12 cellular contexts compared by ENCODE assay signal in the genomic region with DNA sequence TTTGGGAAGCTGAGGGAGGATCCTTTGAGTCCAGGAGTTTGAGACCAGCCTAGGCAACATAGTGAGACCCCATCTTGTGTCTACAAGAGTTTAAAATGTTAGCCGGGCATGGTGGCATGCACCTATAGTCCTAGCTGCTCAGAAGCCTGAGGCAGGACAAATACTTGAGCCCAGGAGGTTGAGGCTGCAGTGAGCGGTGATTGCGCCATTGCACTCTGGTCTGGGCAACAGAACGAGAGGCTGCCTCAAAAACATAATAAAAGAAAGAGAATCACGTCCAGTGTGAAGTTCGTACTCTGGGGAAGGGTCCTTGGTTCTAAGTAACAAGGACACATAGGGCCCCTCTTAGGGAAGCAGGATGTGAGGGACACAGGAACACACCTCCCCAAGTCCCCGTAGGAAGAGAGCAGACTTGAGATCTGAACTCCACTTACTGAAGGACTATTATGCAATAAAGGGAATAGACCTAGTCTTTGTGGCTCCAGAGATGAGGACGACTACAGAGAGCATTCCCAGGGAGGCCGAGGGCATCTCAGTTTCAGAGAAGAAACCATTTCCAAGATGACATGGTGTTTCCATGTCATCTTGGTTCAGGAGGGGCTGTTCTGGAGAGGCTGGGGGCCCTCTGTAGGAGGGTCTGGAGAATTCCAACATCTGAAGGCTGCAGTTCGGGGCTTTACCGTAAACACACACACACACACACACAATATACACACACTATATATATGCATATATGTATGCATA. TPM values are rescaled to one million over a fixed set of nuclear protein-coding genes. Genes with fewer than 3 reads are reported as not detected.
DNase-seq lines count a peak whose midpoint lies in the region; ATAC-seq, FAIRE-seq and TF ChIP-seq lines count a peak whose summit lies in the region.
"Had no signal": no experiment of that assay in that cellular context is flagged by ENCODE, and none has a peak within 500 bp of the region (broad histone marks: within the 10 kb centered on the region; RNA-seq: fewer than 3 reads in every experiment).

No MANE protein-coding gene starts in this region.

- peak in 1 of 2 experiments; percentile 22; a peak in 2 of 4 replicates for TF ChIP-seq CTCF in GM23338 (conservative IDR thresholded peaks at IDR 0.05; ENCODE audit: low read depth in 2 of 2)
- no peak for TF ChIP-seq CTCF in heart left ventricle (IDR thresholded peaks at IDR 0.05)
- TF ChIP-seq CTCF in kidney (IDR thresholded peaks at IDR 0.05; ENCODE audit: borderline replicate concordance, extremely low read depth, insufficient read depth): no peak
- TF ChIP-seq CTCF in type B pancreatic cell (conservative IDR thresholded peaks at IDR 0.05): no peak

- H3K4me2 ChIP-seq in GM23338 (no peak overlapping the region), skeletal muscle satellite cell (ENCODE audit: low read length) (peak overlapping the region; percentile 80)

- no peaks in the 10 kb centered on the region for H3K36me3 Mint-ChIP-seq in GM23338 (ENCODE audit: low read depth)
- H3K36me3 Mint-ChIP-seq in type B pancreatic cell: no peaks in the 10 kb centered on the region

- no peaks in the 10 kb centered on the region for H3K9me3 Mint-ChIP-seq in GM23338
- H3K9me3 Mint-ChIP-seq in type B pancreatic cell: no peaks in the 10 kb centered on the region

- H3K4me3 Mint-ChIP-seq in GM23338 (no peak overlapping the region), type B pancreatic cell (no peak overlapping the region)

- H3K4me1 ChIP-seq in GM23338 (ENCODE audit: insufficient read depth) (no peaks in the 10 kb centered on the region), heart left ventricle (peaks cover 0 to 26% (median 14%) of the 10 kb centered on the region in 12 donors), skeletal muscle satellite cell (ENCODE audit: control insufficient read depth, insufficient read depth, low read length) (peaks cover 19% of the 10 kb centered on the region), kidney (ENCODE audit: control insufficient read depth in 1 of 2, insufficient read depth in 1 of 2, low read depth in 1 of 2, low read length in 2 of 2) (peaks cover 2 to 9% of the 10 kb centered on the region in 2 donors)

- intact Hi-C loops in heart left ventricle (cut with DNase I): no loop called here
- intact Hi-C loops in kidney (cut with DNase I): no loop called here

- no peak for TF ChIP-seq POLR2A in heart left ventricle (IDR thresholded peaks at IDR 0.05)

- H3K27ac Mint-ChIP-seq in GM23338 (no peak overlapping the region), type B pancreatic cell (no peak overlapping the region)

- ATAC-seq in GM23338 (no peak), heart left ventricle (peak in 3 of 4 donors; percentile 14 to 39 (median 36))

- H3K4me3 ChIP-seq in GM23338: no peak overlapping the region
- peak overlapping the region in 2 of 12 donors; percentile 19 to 38 for H3K4me3 ChIP-seq in heart left ventricle
- H3K4me3 ChIP-seq in skeletal muscle satellite cell (ENCODE audit: low read length): no peak overlapping the region
- H3K4me3 ChIP-seq in kidney (ENCODE audit: low read length in 2 of 2): no peak overlapping the region
- H3K4me3 ChIP-seq: adrenal gland had no signal

- no peak for FAIRE-seq in kidney (lab: Jason Lieb, UNC)

- no peaks in the 10 kb centered on the region for H3F3A ChIP-seq in GM23338 (replicated peaks; ENCODE audit: low read depth)

- H3K4me1 Mint-ChIP-seq in GM23338 (peaks cover 3% of the 10 kb centered on the region; the same call in 1 of the 3 replicates), type B pancreatic cell (ENCODE audit: unreplicated experiment) (peaks cover 9% of the 10 kb centered on the region)

- H3K27me3 Mint-ChIP-seq in GM23338 (ENCODE audit: insufficient read depth, low read depth, poor library complexity): peaks cover 6% of the 10 kb centered on the region
- H3K27me3 Mint-ChIP-seq in type B pancreatic cell: no peaks in the 10 kb centered on the region

- no peaks in the 10 kb centered on the region for H3K9me2 ChIP-seq in GM23338 (ENCODE audit: insufficient read depth)

- DNase-seq in GM23338 (ENCODE audit: low spot score) (no peak), amniotic epithelial cell (ENCODE audit: low read depth) (peak; percentile 38), heart left ventricle (no peak), NCI-H748 (lab: John Stamatoyannopoulos, UW; ENCODE audit: unreplicated experiment) (no peak), kidney (no peak), cerebellar nuclear complex (lab: John Stamatoyannopoulos, UW) (no peak), type B pancreatic cell (ENCODE audit: extremely low spot score, unreplicated experiment) (no peak)
- DNase-seq: NCI-H510A; stimulated activated naive CD4-positive, alpha-beta T cell had no signal

- 0 out of 2 replicates have a peak overlapping the region, but pooled peaks have one; percentile 23 for H2AFZ ChIP-seq in GM23338

- 58 to 69% (median 66%) methylated on average over 11 of the region's 11 CpGs for WGBS in heart left ventricle, 4 donors

- H3K27me3 ChIP-seq in GM23338 (ENCODE audit: insufficient read depth) (no peaks in the 10 kb centered on the region), heart left ventricle (no peaks in the 10 kb centered on the region), skeletal muscle satellite cell (ENCODE audit: control insufficient read depth, insufficient read depth, low read length) (no peaks in the 10 kb centered on the region)
- H3K27me3 ChIP-seq: adrenal gland had no signal

- H3K9ac ChIP-seq in skeletal muscle satellite cell (ENCODE audit: low read depth, low read length) (peak overlapping the region; percentile 78), kidney (ENCODE audit: low read length in 2 of 2) (no peak overlapping the region)

- H3K27ac ChIP-seq in GM23338 (ENCODE audit: low read depth) (no peak overlapping the region), heart left ventricle (peak overlapping the region in 11 of 12 donors; percentile 12 to 83 (median 75)), kidney (ENCODE audit: low read depth in 2 of 2, low read length in 2 of 2) (no peak overlapping the region)

- H3K9me3 ChIP-seq in heart left ventricle: no peaks in the 10 kb centered on the region
- no peaks in the 10 kb centered on the region for H3K9me3 ChIP-seq in skeletal muscle satellite cell (replicated peaks; ENCODE audit: low read length)
- no peaks in the 10 kb centered on the region for H3K9me3 ChIP-seq in kidney (ENCODE audit: control insufficient read depth in 1 of 2, low read length in 2 of 2)
- H3K9me3 ChIP-seq: adrenal gland had no signal

- H4K20me1 ChIP-seq in GM23338 (replicated peaks; ENCODE audit: insufficient read depth): no peaks in the 10 kb centered on the region

- no peaks in the 10 kb centered on the region for H3K79me2 ChIP-seq in GM23338 (replicated peaks; ENCODE audit: insufficient read depth)

- no peaks in the 10 kb centered on the region for H3K36me3 ChIP-seq in GM23338 (ENCODE audit: insufficient read depth)
- H3K36me3 ChIP-seq in heart left ventricle: no peaks in the 10 kb centered on the region
- H3K36me3 ChIP-seq in skeletal muscle satellite cell (ENCODE audit: insufficient read depth, low read length): no peaks in the 10 kb centered on the region
- no peaks in the 10 kb centered on the region for H3K36me3 ChIP-seq in kidney (ENCODE audit: control insufficient read depth in 1 of 2, insufficient read depth in 2 of 2, low read length in 2 of 2)
- H3K36me3 ChIP-seq: adrenal gland had no signal

RNA-seq across cellular contexts. Expression of gene ENO1, which starts 10.8 kb away (rescaled TPM):
- 1,517 and 1,831 TPM in 2 replicates for total RNA-seq in GM23338 (2014; rRNA removed; shearing (Covaris generic))
- 882 and 910 TPM in 2 replicates for polyA plus RNA-seq in GM23338 (2016; fragmentation: Nextera tagmentation; extraction: Ambion mirVana)
- 100 to 1,000 TPM in 8 of 9 donors, 10 to 100 TPM in 1; 92.2 to 557 (median 174) TPM for total RNA-seq in heart left ventricle
- polyA plus RNA-seq in heart left ventricle: 100 to 1,000 TPM in 1 of 2 donors, 10 to 100 TPM in 1; 71.1 to 547 TPM
- 2,772 and 3,140 TPM in 2 replicates for total RNA-seq in skeletal muscle satellite cell (2012; rRNA removed)
- total RNA-seq in kidney: 1,164 TPM
- 1,321 TPM for polyA plus RNA-seq in kidney (ENCODE audit: insufficient read depth, low read depth, low replicate concordance)
- total RNA-seq in type B pancreatic cell (ENCODE audit: low replicate concordance): 599 and 828 TPM in 2 replicates

RNA-seq across cellular contexts. Expression of gene CA6, which starts 56.4 kb away (rescaled TPM):
- not detected in 2 replicates for total RNA-seq in GM23338 (2014; rRNA removed; shearing (Covaris generic))
- polyA plus RNA-seq in GM23338 (2016; fragmentation: Nextera tagmentation; extraction: Ambion mirVana) (not detected in 2 replicates), heart left ventricle (not detected), kidney (ENCODE audit: insufficient read depth, low read depth, low replicate concordance) (not detected)
- total RNA-seq in heart left ventricle (not detected), kidney (not detected), type B pancreatic cell (ENCODE audit: low replicate concordance) (0.24 TPM in 1 of 2 replicates, not detected in the other)
- not detected in 2 replicates for total RNA-seq in skeletal muscle satellite cell (2012; rRNA removed)
- total RNA-seq: adrenal gland, fibroblast of villous mesenchyme had no signal
- polyA plus RNA-seq: adrenal gland had no signal

Comparison
In these comparisons a context has a peak if more than half of its experiments do, and no peak if none do; other contexts are left out.
1. H3K27ac ChIP-seq: peak in heart left ventricle (11 of 12); none in GM23338 (single experiment) and kidney (0 of 2).